In genomic region chrX:153875391-153876111, GRCh38 we compare ENCODE assay signal across 1 cellular context.
TF ChIP-seq lines count a peak whose summit lies in the region.

No MANE protein-coding gene starts in this region.

TF ChIP-seq in GM12878, 131 proteins besides CTCF, POLR2A, EP300 and RAD21 (continues in another document):
- no peak for TF ChIP-seq TBL1XR1 (IDR thresholded peaks at IDR 0.05; ENCODE audit: low read depth, low read length)
- TF ChIP-seq EZH2 (IDR thresholded peaks at IDR 0.05; ENCODE audit: borderline replicate concordance, control insufficient read depth, low read depth, low read length), result no peak
- peak; percentile 98 for TF ChIP-seq RCOR1 (conservative IDR thresholded peaks at IDR 0.05; ENCODE audit: low read depth, low read length)
- TF ChIP-seq RUNX3 (IDR thresholded peaks at IDR 0.05; ENCODE audit: low read length), result no peak
- no peak for TF ChIP-seq MYB (IDR thresholded peaks at IDR 0.05; ENCODE audit: borderline replicate concordance, low read depth, low read length)
- TF ChIP-seq FOXK2 (IDR thresholded peaks at IDR 0.05), result no peak
- peak; percentile 93 for TF ChIP-seq SREBF1 (IDR thresholded peaks at IDR 0.05; ENCODE audit: low read length)
- TF ChIP-seq BACH1 (IDR thresholded peaks at IDR 0.05; ENCODE audit: borderline replicate concordance), result no peak
- TF ChIP-seq ZNF274 (IDR thresholded peaks at IDR 0.05; ENCODE audit: insufficient read depth, insufficient read length), result no peak
- no peak for TF ChIP-seq BCL11A (IDR thresholded peaks at IDR 0.05; ENCODE audit: low read depth, low read length)
- TF ChIP-seq, protein P1, sequence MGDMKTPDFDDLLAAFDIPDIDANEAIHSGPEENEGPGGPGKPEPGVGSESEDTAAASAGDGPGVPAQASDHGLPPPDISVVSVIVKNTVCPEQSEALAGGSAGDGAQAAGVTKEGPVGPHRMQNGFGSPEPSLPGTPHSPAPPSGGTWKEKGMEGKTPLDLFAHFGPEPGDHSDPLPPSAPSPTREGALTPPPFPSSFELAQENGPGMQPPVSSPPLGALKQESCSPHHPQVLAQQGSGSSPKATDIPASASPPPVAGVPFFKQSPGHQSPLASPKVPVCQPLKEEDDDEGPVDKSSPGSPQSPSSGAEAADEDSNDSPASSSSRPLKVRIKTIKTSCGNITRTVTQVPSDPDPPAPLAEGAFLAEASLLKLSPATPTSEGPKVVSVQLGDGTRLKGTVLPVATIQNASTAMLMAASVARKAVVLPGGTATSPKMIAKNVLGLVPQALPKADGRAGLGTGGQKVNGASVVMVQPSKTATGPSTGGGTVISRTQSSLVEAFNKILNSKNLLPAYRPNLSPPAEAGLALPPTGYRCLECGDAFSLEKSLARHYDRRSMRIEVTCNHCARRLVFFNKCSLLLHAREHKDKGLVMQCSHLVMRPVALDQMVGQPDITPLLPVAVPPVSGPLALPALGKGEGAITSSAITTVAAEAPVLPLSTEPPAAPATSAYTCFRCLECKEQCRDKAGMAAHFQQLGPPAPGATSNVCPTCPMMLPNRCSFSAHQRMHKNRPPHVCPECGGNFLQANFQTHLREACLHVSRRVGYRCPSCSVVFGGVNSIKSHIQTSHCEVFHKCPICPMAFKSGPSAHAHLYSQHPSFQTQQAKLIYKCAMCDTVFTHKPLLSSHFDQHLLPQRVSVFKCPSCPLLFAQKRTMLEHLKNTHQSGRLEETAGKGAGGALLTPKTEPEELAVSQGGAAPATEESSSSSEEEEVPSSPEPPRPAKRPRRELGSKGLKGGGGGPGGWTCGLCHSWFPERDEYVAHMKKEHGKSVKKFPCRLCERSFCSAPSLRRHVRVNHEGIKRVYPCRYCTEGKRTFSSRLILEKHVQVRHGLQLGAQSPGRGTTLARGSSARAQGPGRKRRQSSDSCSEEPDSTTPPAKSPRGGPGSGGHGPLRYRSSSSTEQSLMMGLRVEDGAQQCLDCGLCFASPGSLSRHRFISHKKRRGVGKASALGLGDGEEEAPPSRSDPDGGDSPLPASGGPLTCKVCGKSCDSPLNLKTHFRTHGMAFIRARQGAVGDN (IDR thresholded peaks at IDR 0.05), result no peak
- TF ChIP-seq, protein P2, sequence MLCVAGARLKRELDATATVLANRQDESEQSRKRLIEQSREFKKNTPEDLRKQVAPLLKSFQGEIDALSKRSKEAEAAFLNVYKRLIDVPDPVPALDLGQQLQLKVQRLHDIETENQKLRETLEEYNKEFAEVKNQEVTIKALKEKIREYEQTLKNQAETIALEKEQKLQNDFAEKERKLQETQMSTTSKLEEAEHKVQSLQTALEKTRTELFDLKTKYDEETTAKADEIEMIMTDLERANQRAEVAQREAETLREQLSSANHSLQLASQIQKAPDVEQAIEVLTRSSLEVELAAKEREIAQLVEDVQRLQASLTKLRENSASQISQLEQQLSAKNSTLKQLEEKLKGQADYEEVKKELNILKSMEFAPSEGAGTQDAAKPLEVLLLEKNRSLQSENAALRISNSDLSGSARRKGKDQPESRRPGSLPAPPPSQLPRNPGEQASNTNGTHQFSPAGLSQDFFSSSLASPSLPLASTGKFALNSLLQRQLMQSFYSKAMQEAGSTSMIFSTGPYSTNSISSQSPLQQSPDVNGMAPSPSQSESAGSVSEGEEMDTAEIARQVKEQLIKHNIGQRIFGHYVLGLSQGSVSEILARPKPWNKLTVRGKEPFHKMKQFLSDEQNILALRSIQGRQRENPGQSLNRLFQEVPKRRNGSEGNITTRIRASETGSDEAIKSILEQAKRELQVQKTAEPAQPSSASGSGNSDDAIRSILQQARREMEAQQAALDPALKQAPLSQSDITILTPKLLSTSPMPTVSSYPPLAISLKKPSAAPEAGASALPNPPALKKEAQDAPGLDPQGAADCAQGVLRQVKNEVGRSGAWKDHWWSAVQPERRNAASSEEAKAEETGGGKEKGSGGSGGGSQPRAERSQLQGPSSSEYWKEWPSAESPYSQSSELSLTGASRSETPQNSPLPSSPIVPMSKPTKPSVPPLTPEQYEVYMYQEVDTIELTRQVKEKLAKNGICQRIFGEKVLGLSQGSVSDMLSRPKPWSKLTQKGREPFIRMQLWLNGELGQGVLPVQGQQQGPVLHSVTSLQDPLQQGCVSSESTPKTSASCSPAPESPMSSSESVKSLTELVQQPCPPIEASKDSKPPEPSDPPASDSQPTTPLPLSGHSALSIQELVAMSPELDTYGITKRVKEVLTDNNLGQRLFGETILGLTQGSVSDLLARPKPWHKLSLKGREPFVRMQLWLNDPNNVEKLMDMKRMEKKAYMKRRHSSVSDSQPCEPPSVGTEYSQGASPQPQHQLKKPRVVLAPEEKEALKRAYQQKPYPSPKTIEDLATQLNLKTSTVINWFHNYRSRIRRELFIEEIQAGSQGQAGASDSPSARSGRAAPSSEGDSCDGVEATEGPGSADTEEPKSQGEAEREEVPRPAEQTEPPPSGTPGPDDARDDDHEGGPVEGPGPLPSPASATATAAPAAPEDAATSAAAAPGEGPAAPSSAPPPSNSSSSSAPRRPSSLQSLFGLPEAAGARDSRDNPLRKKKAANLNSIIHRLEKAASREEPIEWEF (IDR thresholded peaks at IDR 0.05; ENCODE audit: insufficient replicate concordance, low read depth, low read length), result no peak
- TF ChIP-seq MTA3 (IDR thresholded peaks at IDR 0.05; ENCODE audit: borderline replicate concordance, low read length), result no peak
- no peak for TF ChIP-seq ELK1 (IDR thresholded peaks at IDR 0.05; ENCODE audit: low read depth, low read length)
- TF ChIP-seq MXI1 (IDR thresholded peaks at IDR 0.05; ENCODE audit: low read depth, low read length), result peak; percentile 93
- TF ChIP-seq BHLHE40 (IDR thresholded peaks at IDR 0.05; ENCODE audit: borderline replicate concordance in 1 of 2, low read depth in 2 of 2, low read length in 1 of 2), result no peak
- TF ChIP-seq POLR2AphosphoS2 (IDR thresholded peaks at IDR 0.05; ENCODE audit: low read depth, low read length), result no peak
- TF ChIP-seq CHD4 (IDR thresholded peaks at IDR 0.05), result no peak
- TF ChIP-seq ESRRA (IDR thresholded peaks at IDR 0.05; ENCODE audit: low read length), result no peak
- TF ChIP-seq POLR2AphosphoS5 (IDR thresholded peaks at IDR 0.05; ENCODE audit: low read length), result no peak
- TF ChIP-seq SIN3A (IDR thresholded peaks at IDR 0.05; ENCODE audit: low read depth, low read length), result peak; percentile 98
- no peak for TF ChIP-seq IRF3 (IDR thresholded peaks at IDR 0.05)
- TF ChIP-seq, protein P3, sequence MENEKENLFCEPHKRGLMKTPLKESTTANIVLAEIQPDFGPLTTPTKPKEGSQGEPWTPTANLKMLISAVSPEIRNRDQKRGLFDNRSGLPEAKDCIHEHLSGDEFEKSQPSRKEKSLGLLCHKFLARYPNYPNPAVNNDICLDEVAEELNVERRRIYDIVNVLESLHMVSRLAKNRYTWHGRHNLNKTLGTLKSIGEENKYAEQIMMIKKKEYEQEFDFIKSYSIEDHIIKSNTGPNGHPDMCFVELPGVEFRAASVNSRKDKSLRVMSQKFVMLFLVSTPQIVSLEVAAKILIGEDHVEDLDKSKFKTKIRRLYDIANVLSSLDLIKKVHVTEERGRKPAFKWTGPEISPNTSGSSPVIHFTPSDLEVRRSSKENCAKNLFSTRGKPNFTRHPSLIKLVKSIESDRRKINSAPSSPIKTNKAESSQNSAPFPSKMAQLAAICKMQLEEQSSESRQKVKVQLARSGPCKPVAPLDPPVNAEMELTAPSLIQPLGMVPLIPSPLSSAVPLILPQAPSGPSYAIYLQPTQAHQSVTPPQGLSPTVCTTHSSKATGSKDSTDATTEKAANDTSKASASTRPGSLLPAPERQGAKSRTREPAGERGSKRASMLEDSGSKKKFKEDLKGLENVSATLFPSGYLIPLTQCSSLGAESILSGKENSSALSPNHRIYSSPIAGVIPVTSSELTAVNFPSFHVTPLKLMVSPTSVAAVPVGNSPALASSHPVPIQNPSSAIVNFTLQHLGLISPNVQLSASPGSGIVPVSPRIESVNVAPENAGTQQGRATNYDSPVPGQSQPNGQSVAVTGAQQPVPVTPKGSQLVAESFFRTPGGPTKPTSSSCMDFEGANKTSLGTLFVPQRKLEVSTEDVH (IDR thresholded peaks at IDR 0.05; ENCODE audit: low read depth, partially characterized antibody), result no peak
- TF ChIP-seq USF1 (IDR thresholded peaks at IDR 0.05; ENCODE audit: borderline replicate concordance, extremely low read length, insufficient read depth, low read depth, low read length), result no peak
- TF ChIP-seq MAX (IDR thresholded peaks at IDR 0.05; ENCODE audit: low read depth, low read length), result 0 out of 2 replicates have a peak, but pooled peaks have one; percentile 45
- TF ChIP-seq ASH2L (IDR thresholded peaks at IDR 0.05; ENCODE audit: borderline replicate concordance, low read depth), result no peak
- no peak for TF ChIP-seq HDAC2 (IDR thresholded peaks at IDR 0.05)
- no peak for TF ChIP-seq YBX1 (IDR thresholded peaks at IDR 0.05)
- TF ChIP-seq, protein P4, sequence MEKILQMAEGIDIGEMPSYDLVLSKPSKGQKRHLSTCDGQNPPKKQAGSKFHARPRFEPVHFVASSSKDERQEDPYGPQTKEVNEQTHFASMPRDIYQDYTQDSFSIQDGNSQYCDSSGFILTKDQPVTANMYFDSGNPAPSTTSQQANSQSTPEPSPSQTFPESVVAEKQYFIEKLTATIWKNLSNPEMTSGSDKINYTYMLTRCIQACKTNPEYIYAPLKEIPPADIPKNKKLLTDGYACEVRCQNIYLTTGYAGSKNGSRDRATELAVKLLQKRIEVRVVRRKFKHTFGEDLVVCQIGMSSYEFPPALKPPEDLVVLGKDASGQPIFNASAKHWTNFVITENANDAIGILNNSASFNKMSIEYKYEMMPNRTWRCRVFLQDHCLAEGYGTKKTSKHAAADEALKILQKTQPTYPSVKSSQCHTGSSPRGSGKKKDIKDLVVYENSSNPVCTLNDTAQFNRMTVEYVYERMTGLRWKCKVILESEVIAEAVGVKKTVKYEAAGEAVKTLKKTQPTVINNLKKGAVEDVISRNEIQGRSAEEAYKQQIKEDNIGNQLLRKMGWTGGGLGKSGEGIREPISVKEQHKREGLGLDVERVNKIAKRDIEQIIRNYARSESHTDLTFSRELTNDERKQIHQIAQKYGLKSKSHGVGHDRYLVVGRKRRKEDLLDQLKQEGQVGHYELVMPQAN (conservative IDR thresholded peaks at IDR 0.05), result peak; percentile 84
- TF ChIP-seq YY1 (IDR thresholded peaks at IDR 0.05; ENCODE audit: low read depth, low read length), result peak; percentile 49
- no peak for TF ChIP-seq RB1 (IDR thresholded peaks at IDR 0.05; ENCODE audit: borderline replicate concordance)
- peak; percentile 22; the same call in 1 of the 2 replicates for TF ChIP-seq TCF12 (IDR thresholded peaks at IDR 0.05; ENCODE audit: low read depth, low read length)
- TF ChIP-seq ZNF384 (IDR thresholded peaks at IDR 0.05; ENCODE audit: borderline replicate concordance, low read depth, low read length), result no peak
- TF ChIP-seq, protein P5, sequence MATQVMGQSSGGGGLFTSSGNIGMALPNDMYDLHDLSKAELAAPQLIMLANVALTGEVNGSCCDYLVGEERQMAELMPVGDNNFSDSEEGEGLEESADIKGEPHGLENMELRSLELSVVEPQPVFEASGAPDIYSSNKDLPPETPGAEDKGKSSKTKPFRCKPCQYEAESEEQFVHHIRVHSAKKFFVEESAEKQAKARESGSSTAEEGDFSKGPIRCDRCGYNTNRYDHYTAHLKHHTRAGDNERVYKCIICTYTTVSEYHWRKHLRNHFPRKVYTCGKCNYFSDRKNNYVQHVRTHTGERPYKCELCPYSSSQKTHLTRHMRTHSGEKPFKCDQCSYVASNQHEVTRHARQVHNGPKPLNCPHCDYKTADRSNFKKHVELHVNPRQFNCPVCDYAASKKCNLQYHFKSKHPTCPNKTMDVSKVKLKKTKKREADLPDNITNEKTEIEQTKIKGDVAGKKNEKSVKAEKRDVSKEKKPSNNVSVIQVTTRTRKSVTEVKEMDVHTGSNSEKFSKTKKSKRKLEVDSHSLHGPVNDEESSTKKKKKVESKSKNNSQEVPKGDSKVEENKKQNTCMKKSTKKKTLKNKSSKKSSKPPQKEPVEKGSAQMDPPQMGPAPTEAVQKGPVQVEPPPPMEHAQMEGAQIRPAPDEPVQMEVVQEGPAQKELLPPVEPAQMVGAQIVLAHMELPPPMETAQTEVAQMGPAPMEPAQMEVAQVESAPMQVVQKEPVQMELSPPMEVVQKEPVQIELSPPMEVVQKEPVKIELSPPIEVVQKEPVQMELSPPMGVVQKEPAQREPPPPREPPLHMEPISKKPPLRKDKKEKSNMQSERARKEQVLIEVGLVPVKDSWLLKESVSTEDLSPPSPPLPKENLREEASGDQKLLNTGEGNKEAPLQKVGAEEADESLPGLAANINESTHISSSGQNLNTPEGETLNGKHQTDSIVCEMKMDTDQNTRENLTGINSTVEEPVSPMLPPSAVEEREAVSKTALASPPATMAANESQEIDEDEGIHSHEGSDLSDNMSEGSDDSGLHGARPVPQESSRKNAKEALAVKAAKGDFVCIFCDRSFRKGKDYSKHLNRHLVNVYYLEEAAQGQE (IDR thresholded peaks at IDR 0.05; ENCODE audit: low read depth, low read length), result peak; percentile 99
- no peak for TF ChIP-seq WRNIP1 (IDR thresholded peaks at IDR 0.05; ENCODE audit: borderline replicate concordance, low read depth, low read length)
- no peak for TF ChIP-seq DPF2 (IDR thresholded peaks at IDR 0.05)
